In the genomic region with DNA sequence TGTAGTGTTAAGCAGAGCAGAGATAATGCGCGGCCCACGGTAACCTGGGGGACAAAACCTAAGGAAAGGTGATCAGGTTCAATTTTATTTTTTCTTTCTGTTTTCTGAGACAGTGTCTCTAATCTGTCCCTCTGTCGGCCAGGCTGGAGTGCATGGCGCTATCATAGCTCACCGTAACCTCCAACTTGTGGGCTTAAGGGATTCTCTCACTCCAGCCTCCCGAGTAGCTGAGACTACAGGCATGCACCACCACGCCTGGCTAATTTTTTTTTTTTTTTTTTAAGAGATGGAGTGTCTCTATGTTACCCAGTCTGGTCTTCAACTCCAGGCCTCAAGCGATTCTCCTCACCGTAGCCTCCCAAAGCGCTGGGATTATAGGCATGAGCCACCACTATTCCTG, we compare ENCODE assay signal across 6 cellular contexts. TPM values are rescaled to one million over a fixed set of nuclear protein-coding genes. Genes with fewer than 3 reads are reported as not detected.
DNase-seq lines count a peak whose midpoint lies in the region; ATAC-seq and TF ChIP-seq lines count a peak whose summit lies in the region.

No MANE protein-coding gene starts in this region.

- peaks cover 11% of the 10 kb centered on the region for H3K27me3 ChIP-seq in CD4-positive, alpha-beta memory T cell (ENCODE audit: insufficient read depth, low read length)

- peaks cover 13% of the 10 kb centered on the region for H3K4me1 ChIP-seq in CD4-positive, alpha-beta memory T cell (ENCODE audit: insufficient read depth, low read length)

- no peaks in the 10 kb centered on the region for H3K36me3 Mint-ChIP-seq in CD4-positive, alpha-beta memory T cell
- H3K36me3 Mint-ChIP-seq in activated T-helper 2 cell treated with anti-CD3 and anti-CD28 coated beads, Interferon-gamma antibody, Interleukin-2, Interleukin-4, amounts not matched to agents 10 μg/mL and 5 μg/mL and 100 μg/mL, durations not matched to agents 14 hours and 24 hours and 36 hours (ENCODE audit: low read depth): no peaks in the 10 kb centered on the region
- no peaks in the 10 kb centered on the region for H3K36me3 Mint-ChIP-seq in mesothelial cell of epicardium

- TF ChIP-seq CTCF in mesothelial cell of epicardium (IDR thresholded peaks at IDR 0.05; ENCODE audit: unreplicated experiment): no peak

- peaks cover 10 to 28% (median 14%) of the 10 kb centered on the region in 4 donors for H3K4me1 Mint-ChIP-seq in CD4-positive, alpha-beta memory T cell
- peaks cover 15% of the 10 kb centered on the region for H3K4me1 Mint-ChIP-seq in activated T-helper 2 cell treated with anti-CD3 and anti-CD28 coated beads, Interferon-gamma antibody, Interleukin-2, Interleukin-4, amounts not matched to agents 10 μg/mL and 5 μg/mL and 100 μg/mL, durations not matched to agents 14 hours and 24 hours and 36 hours (ENCODE audit: low read depth)
- peaks cover 15% of the 10 kb centered on the region for H3K4me1 Mint-ChIP-seq in mesothelial cell of epicardium

- CTCF ChIA-PET in CD4-positive, alpha-beta memory T cell (lab: Charles Lee; ENCODE audit: partially characterized antibody): interaction anchor here (0.7 to 11.4 kb wide), 4 partner anchors 31 to 101 kb away, joined by 3 to 78 read pairs (median 3); partner anchors contain the start of gene NUDT17

- H3K4me3 ChIP-seq in CD4-positive, alpha-beta memory T cell (ENCODE audit: low read length in 2 of 2): peak overlapping the region; percentile 6 to 74

- no peaks in the 10 kb centered on the region for H3K9me3 ChIP-seq in CD4-positive, alpha-beta memory T cell (ENCODE audit: control insufficient read depth in 1 of 2, low read length in 2 of 2)

- intact Hi-C loops in CD4-positive, alpha-beta memory T cell (cut with micrococcal nuclease): no loop called here
- intact Hi-C loops in activated T-helper 2 cell treated with anti-CD3 and anti-CD28 coated beads, Interferon-gamma antibody, Interleukin-2, Interleukin-4, amounts not matched to agents 10 μg/mL and 5 μg/mL and 100 μg/mL, durations not matched to agents 14 hours and 24 hours and 36 hours (cut with micrococcal nuclease): no loop called here

- H3K4me3 Mint-ChIP-seq in CD4-positive, alpha-beta memory T cell: peak overlapping the region; percentile 74 to 88 (median 84)
- peak overlapping the region; percentile 79 for H3K4me3 Mint-ChIP-seq in activated T-helper 2 cell treated with anti-CD3 and anti-CD28 coated beads, Interferon-gamma antibody, Interleukin-2, Interleukin-4, amounts not matched to agents 10 μg/mL and 5 μg/mL and 100 μg/mL, durations not matched to agents 14 hours and 24 hours and 36 hours (ENCODE audit: low read depth)
- peak overlapping the region; percentile 80 for H3K4me3 Mint-ChIP-seq in mesothelial cell of epicardium

- H3K27ac ChIP-seq in CD4-positive, alpha-beta memory T cell (ENCODE audit: low read depth, low read length): no peak overlapping the region

- no peaks in the 10 kb centered on the region for H3K9me3 Mint-ChIP-seq in CD4-positive, alpha-beta memory T cell
- H3K9me3 Mint-ChIP-seq in activated T-helper 2 cell treated with anti-CD3 and anti-CD28 coated beads, Interferon-gamma antibody, Interleukin-2, Interleukin-4, amounts not matched to agents 10 μg/mL and 5 μg/mL and 100 μg/mL, durations not matched to agents 14 hours and 24 hours and 36 hours: no peaks in the 10 kb centered on the region
- H3K9me3 Mint-ChIP-seq in mesothelial cell of epicardium: no peaks in the 10 kb centered on the region

- H3K27ac Mint-ChIP-seq in CD4-positive, alpha-beta memory T cell: peak overlapping the region in 3 of 7 donors; percentile 2 to 60 (median 58)
- H3K27ac Mint-ChIP-seq in activated T-helper 2 cell treated with anti-CD3 and anti-CD28 coated beads, Interferon-gamma antibody, Interleukin-2, Interleukin-4, amounts not matched to agents 10 μg/mL and 5 μg/mL and 100 μg/mL, durations not matched to agents 14 hours and 24 hours and 36 hours: no peak overlapping the region
- H3K27ac Mint-ChIP-seq in mesothelial cell of epicardium: no peak overlapping the region

- H3K27me3 Mint-ChIP-seq in CD4-positive, alpha-beta memory T cell: peaks cover 8 to 21% of the 10 kb centered on the region in 2 donors
- H3K27me3 Mint-ChIP-seq in activated T-helper 2 cell treated with anti-CD3 and anti-CD28 coated beads, Interferon-gamma antibody, Interleukin-2, Interleukin-4, amounts not matched to agents 10 μg/mL and 5 μg/mL and 100 μg/mL, durations not matched to agents 14 hours and 24 hours and 36 hours (ENCODE audit: low read depth): peaks cover 27% of the 10 kb centered on the region
- peaks cover 34% of the 10 kb centered on the region for H3K27me3 Mint-ChIP-seq in mesothelial cell of epicardium (ENCODE audit: low read depth)

- no peak for ATAC-seq in HG03159 (IDR thresholded peaks at IDR 0.05; ENCODE audit: unreplicated experiment)

- POLR2A ChIA-PET in CD4-positive, alpha-beta memory T cell (lab: Charles Lee; ENCODE audit: partially characterized antibody): interaction anchor here (0.9 to 3.1 kb wide), 3 partner anchors 28 to 32 kb away, joined by 4 to 22 read pairs (median 13); partner anchors contain the start of genes PEX11B and PIAS3

- H3K36me3 ChIP-seq in CD4-positive, alpha-beta memory T cell (ENCODE audit: insufficient read depth, low read length): no peaks in the 10 kb centered on the region

- peak in 2 of 5 donors; percentile 3 to 9 for DNase-seq in CD4-positive, alpha-beta memory T cell
- DNase-seq in activated T-helper 2 cell treated with anti-CD3 and anti-CD28 coated beads, Interferon-gamma antibody, Interleukin-2, Interleukin-4, amounts not matched to agents 10 μg/mL and 5 μg/mL and 100 μg/mL, durations not matched to agents 14 hours and 24 hours and 36 hours (ENCODE audit: low spot score): no peak
- DNase-seq in mesothelial cell of epicardium (ENCODE audit: low spot score in 2 of 2, unreplicated experiment in 2 of 2): no peak
- DNase-seq in GOT3 (lab: John Stamatoyannopoulos, UW): no peak
- DNase-seq in dedifferentiated amniotic fluid mesenchymal stem cell (ENCODE audit: extremely low spot score): no peak

RNA-seq across cellular contexts. Expression of gene ANKRD35, which starts 0.7 kb away (rescaled TPM):
- not detected for total RNA-seq in CD4-positive, alpha-beta memory T cell
- under 1 TPM in 1 of 2 donors, not detected in 1; 0.34 TPM for polyA plus RNA-seq in CD4-positive, alpha-beta memory T cell
- 0.23 and 0.37 TPM in 2 replicates for total RNA-seq in activated T-helper 2 cell treated with anti-CD3 and anti-CD28 coated beads, Interferon-gamma antibody, Interleukin-2, Interleukin-4, amounts not matched to agents 10 μg/mL and 5 μg/mL and 100 μg/mL, durations not matched to agents 14 hours and 24 hours and 36 hours
- total RNA-seq in mesothelial cell of epicardium: 0.40 to 0.61 TPM (median 0.58 TPM) in 3 replicates

RNA-seq across cellular contexts. Expression of gene ITGA10, which starts 23.5 kb away (rescaled TPM):
- total RNA-seq in CD4-positive, alpha-beta memory T cell: 1 to 10 TPM; 5.4 to 5.5 TPM
- polyA plus RNA-seq in CD4-positive, alpha-beta memory T cell: under 1 TPM; 0.17 to 0.30 TPM
- total RNA-seq in activated T-helper 2 cell treated with anti-CD3 and anti-CD28 coated beads, Interferon-gamma antibody, Interleukin-2, Interleukin-4, amounts not matched to agents 10 μg/mL and 5 μg/mL and 100 μg/mL, durations not matched to agents 14 hours and 24 hours and 36 hours: 0.89 and 1.1 TPM in 2 replicates
- 0.38 to 0.60 TPM (median 0.59 TPM) in 3 replicates for total RNA-seq in mesothelial cell of epicardium

RNA-seq across cellular contexts. Expression of gene PIAS3, which starts 27.5 kb away (rescaled TPM):
- total RNA-seq in CD4-positive, alpha-beta memory T cell: 10 to 100 TPM; 30.3 to 33.6 TPM
- 10 to 100 TPM in 1 of 2 donors, 1 to 10 TPM in 1; 8.8 to 17.8 TPM for polyA plus RNA-seq in CD4-positive, alpha-beta memory T cell
- total RNA-seq in activated T-helper 2 cell treated with anti-CD3 and anti-CD28 coated beads, Interferon-gamma antibody, Interleukin-2, Interleukin-4, amounts not matched to agents 10 μg/mL and 5 μg/mL and 100 μg/mL, durations not matched to agents 14 hours and 24 hours and 36 hours: 21.1 and 21.3 TPM in 2 replicates
- 57.6 to 62.6 TPM (median 62.0 TPM) in 3 replicates for total RNA-seq in mesothelial cell of epicardium

RNA-seq across cellular contexts. Expression of gene PEX11B, which starts 32.1 kb away (rescaled TPM):
- 10 to 100 TPM; 34.7 to 38.7 TPM for total RNA-seq in CD4-positive, alpha-beta memory T cell
- 10 to 100 TPM; 54.4 to 55.3 TPM for polyA plus RNA-seq in CD4-positive, alpha-beta memory T cell
- 22.1 and 23.4 TPM in 2 replicates for total RNA-seq in activated T-helper 2 cell treated with anti-CD3 and anti-CD28 coated beads, Interferon-gamma antibody, Interleukin-2, Interleukin-4, amounts not matched to agents 10 μg/mL and 5 μg/mL and 100 μg/mL, durations not matched to agents 14 hours and 24 hours and 36 hours
- 26.8 to 27.2 TPM (median 26.9 TPM) in 3 replicates for total RNA-seq in mesothelial cell of epicardium

RNA-seq across cellular contexts. Expression of gene RBM8A, which starts 40.9 kb away (rescaled TPM):
- total RNA-seq in CD4-positive, alpha-beta memory T cell: 100 to 1,000 TPM; 116 to 122 TPM
- polyA plus RNA-seq in CD4-positive, alpha-beta memory T cell: 100 to 1,000 TPM; 129 to 169 TPM
- total RNA-seq in activated T-helper 2 cell treated with anti-CD3 and anti-CD28 coated beads, Interferon-gamma antibody, Interleukin-2, Interleukin-4, amounts not matched to agents 10 μg/mL and 5 μg/mL and 100 μg/mL, durations not matched to agents 14 hours and 24 hours and 36 hours: 270 and 287 TPM in 2 replicates
- total RNA-seq in mesothelial cell of epicardium: 146 to 154 TPM (median 148 TPM) in 3 replicates
